ENCODE assay signal across 18 cellular contexts in the genomic region with DNA sequence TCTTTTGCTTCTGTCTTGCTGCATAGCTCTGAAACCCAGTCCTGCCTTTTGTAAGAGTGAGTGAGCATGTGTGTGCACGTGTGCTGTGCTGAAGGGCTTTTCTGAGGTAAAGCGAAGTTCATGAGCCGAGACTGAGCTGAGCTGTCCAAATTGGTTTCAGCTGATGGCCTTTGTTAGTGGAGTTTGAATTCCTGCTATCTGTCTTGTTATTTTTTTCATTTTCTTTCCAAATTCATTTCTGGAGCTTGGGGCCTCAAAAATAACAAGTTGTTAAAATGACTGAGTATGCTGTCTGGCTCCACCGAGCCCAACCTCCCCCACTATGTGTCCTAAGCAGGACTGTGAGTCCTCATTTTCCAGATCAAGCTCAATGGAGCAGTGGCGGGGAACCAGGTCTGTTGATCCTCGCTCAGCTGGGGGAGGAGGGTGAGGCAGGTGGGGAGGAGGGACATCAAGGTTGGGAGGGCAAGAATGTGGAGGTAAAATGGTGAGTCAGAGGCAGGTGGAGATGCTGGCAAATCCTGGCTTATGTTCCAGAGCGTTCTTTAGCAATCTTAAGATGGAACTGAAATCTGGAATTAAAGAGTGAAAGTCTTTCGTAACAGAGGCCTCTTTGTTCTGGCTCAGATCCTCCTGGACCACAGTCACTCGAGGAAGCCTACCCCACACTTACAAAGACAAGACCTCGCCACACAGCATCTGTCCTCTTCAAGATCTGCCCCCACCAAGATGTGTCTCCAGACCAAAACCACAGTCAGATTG.
DNase-seq lines count a peak whose midpoint lies in the region; ATAC-seq, FAIRE-seq and TF ChIP-seq lines count a peak whose summit lies in the region.
"Had no signal": no experiment of that assay in that cellular context is flagged by ENCODE, and none has a peak within 500 bp of the region (broad histone marks: within the 10 kb centered on the region; RNA-seq: fewer than 3 reads in every experiment).

No MANE protein-coding gene starts in this region.

- peak; percentile 50 for DNase-seq in adipocyte (ENCODE audit: low read depth)
- DNase-seq in foreskin fibroblast: peak; percentile 10 to 47
- DNase-seq in osteocyte (ENCODE audit: extremely low spot score, unreplicated experiment): no peak
- no peak for DNase-seq in H54 (ENCODE audit: insufficient read length, low spot score)
- no peak for DNase-seq in activated T-cell treated with anti-CD3 and anti-CD28 coated beads for 4 hours
- no peak for DNase-seq in Right ventricle myocardium superior
- DNase-seq: CD4-positive, alpha-beta memory T cell; EL; endodermal cell; NCI-H1436 treated with DMSO at 0.1 percent for 48 hours; NCI-H2227 treated with DMSO at 0.1 percent for 48 hours; stimulated activated naive B cell treated with anti-CD40 and anti-IgM and Interleukin-4, amounts not matched to agents 10 μg/mL and 1 μg/mL and 100 μg/mL, for 72 hours; T-helper 1 cell had no signal

- no peaks in the 10 kb centered on the region for H3K36me3 ChIP-seq in BLaER1
- H3K36me3 ChIP-seq in adipocyte (ENCODE audit: control insufficient read depth, insufficient read depth, low read length, severe bottlenecking): no peaks in the 10 kb centered on the region

- no peaks in the 10 kb centered on the region; the same call in 1 of the 2 replicates for H3K9me3 ChIP-seq in BLaER1
- H3K9me3 ChIP-seq in adipocyte (ENCODE audit: control insufficient read depth, low read length): peaks cover 4% of the 10 kb centered on the region
- H3K9me3 ChIP-seq: A549 had no signal

- H4K20me1 ChIP-seq in BLaER1: no peaks in the 10 kb centered on the region

- no peak for FAIRE-seq in H54 (lab: Jason Lieb, UNC)
- FAIRE-seq: A549 had no signal

- H3K27me3 Mint-ChIP-seq in osteocyte (ENCODE audit: unreplicated experiment): peaks cover 2% of the 10 kb centered on the region
- H3K27me3 Mint-ChIP-seq: CD4-positive, alpha-beta memory T cell; stimulated activated naive B cell treated with anti-CD40 and anti-IgM and Interleukin-4, amounts not matched to agents 10 μg/mL and 1 μg/mL and 100 μg/mL, for 72 hours had no signal

- TF ChIP-seq POLR2A in H54 (IDR thresholded peaks at IDR 0.05; ENCODE audit: low read depth, low read length): no peak

- no peak overlapping the region for H3K4me3 ChIP-seq in BLaER1
- no peak overlapping the region for H3K4me3 ChIP-seq in adipocyte (ENCODE audit: low read length)
- no peak overlapping the region for H3K4me3 ChIP-seq in foreskin fibroblast (ENCODE audit: low read depth in 1 of 2, low read length in 2 of 2)
- H3K4me3 ChIP-seq: A549 had no signal

- peak overlapping the region; percentile 47; the same call in 1 of the 2 replicates for H3K27ac ChIP-seq in BLaER1

- no peak for ATAC-seq in Right ventricle myocardium superior (ENCODE audit: poor library complexity)
- ATAC-seq in HG03439 (IDR thresholded peaks at IDR 0.05; ENCODE audit: unreplicated experiment): no peak
- ATAC-seq: stimulated activated naive B cell treated with anti-CD40 and anti-IgM and Interleukin-4, amounts not matched to agents 10 μg/mL and 1 μg/mL and 100 μg/mL, for 72 hours; WTC11 had no signal

- peak overlapping the region; percentile 61 for H3K4me2 ChIP-seq in BLaER1

- H3K4me1 ChIP-seq in BLaER1 (peaks cover 26% of the 10 kb centered on the region), adipocyte (ENCODE audit: control insufficient read depth, insufficient read depth, low read length) (no peaks in the 10 kb centered on the region)

- peak overlapping the region; percentile 1 for H3K27ac Mint-ChIP-seq in osteocyte (ENCODE audit: unreplicated experiment)
- H3K27ac Mint-ChIP-seq: activated T-helper 1 cell treated with anti-CD3 and anti-CD28 coated beads, Interleukin-12 subunit alpha, Interleukin-12 subunit beta, Interleukin-2, Interleukin-4 antibody, amounts not matched to agents 30 ng/mL and 10 ng/mL and 1 ng/mL, durations not matched to agents 14 hours and 24 hours and 36 hours; CD4-positive, alpha-beta memory T cell; endodermal cell; stimulated activated naive B cell treated with anti-CD40 and anti-IgM and Interleukin-4, amounts not matched to agents 10 μg/mL and 1 μg/mL and 100 μg/mL, for 72 hours; WTC11 had no signal

- intact Hi-C loops in Right ventricle myocardium superior (cut with DNase I): no loop called here

- peaks cover 2% of the 10 kb centered on the region for H3K36me3 Mint-ChIP-seq in osteocyte (ENCODE audit: unreplicated experiment)
- H3K36me3 Mint-ChIP-seq: WTC11 had no signal

- TF ChIP-seq CTCF in foreskin fibroblast (IDR thresholded peaks at IDR 0.05; ENCODE audit: low read depth, low read length) (no peak), osteocyte (IDR thresholded peaks at IDR 0.05) (no peak)

- peaks cover 12% of the 10 kb centered on the region for H3K4me1 Mint-ChIP-seq in osteocyte (ENCODE audit: unreplicated experiment)
- H3K4me1 Mint-ChIP-seq: CD4-positive, alpha-beta memory T cell; endodermal cell; stimulated activated naive B cell treated with anti-CD40 and anti-IgM and Interleukin-4, amounts not matched to agents 10 μg/mL and 1 μg/mL and 100 μg/mL, for 72 hours had no signal

- H3K9ac ChIP-seq in BLaER1 (no peak overlapping the region), adipocyte (ENCODE audit: low read length) (no peak overlapping the region)

- no peak overlapping the region for H3K4me3 Mint-ChIP-seq in osteocyte (ENCODE audit: unreplicated experiment)
- H3K4me3 Mint-ChIP-seq: activated T-helper 1 cell treated with anti-CD3 and anti-CD28 coated beads, Interleukin-12 subunit alpha, Interleukin-12 subunit beta, Interleukin-2, Interleukin-4 antibody, amounts not matched to agents 30 ng/mL and 10 ng/mL and 1 ng/mL, durations not matched to agents 14 hours and 24 hours and 36 hours; CD4-positive, alpha-beta memory T cell; endodermal cell; stimulated activated naive B cell treated with anti-CD40 and anti-IgM and Interleukin-4, amounts not matched to agents 10 μg/mL and 1 μg/mL and 100 μg/mL, for 72 hours; WTC11 had no signal

- no peaks in the 10 kb centered on the region for H3K9me3 Mint-ChIP-seq in osteocyte (ENCODE audit: unreplicated experiment)
- H3K9me3 Mint-ChIP-seq: activated T-helper 1 cell treated with anti-CD3 and anti-CD28 coated beads, Interleukin-12 subunit alpha, Interleukin-12 subunit beta, Interleukin-2, Interleukin-4 antibody, amounts not matched to agents 30 ng/mL and 10 ng/mL and 1 ng/mL, durations not matched to agents 14 hours and 24 hours and 36 hours; endodermal cell; stimulated activated naive B cell treated with anti-CD40 and anti-IgM and Interleukin-4, amounts not matched to agents 10 μg/mL and 1 μg/mL and 100 μg/mL, for 72 hours; WTC11 had no signal

- no peaks in the 10 kb centered on the region for H3K27me3 ChIP-seq in BLaER1
- no peaks in the 10 kb centered on the region for H3K27me3 ChIP-seq in adipocyte (replicated peaks; ENCODE audit: control insufficient read depth, insufficient read depth, low read length)

Comparison
In these comparisons a context has a peak if more than half of its experiments do, and no peak if none do; other contexts are left out.
1. DNase-seq: peak in adipocyte (single experiment) and foreskin fibroblast (2 of 2); none in osteocyte (single experiment), H54 (single experiment), activated T-cell treated with anti-CD3 and anti-CD28 coated beads for 4 hours (single experiment) and Right ventricle myocardium superior (single experiment).